ENCODE assay signal across 17 cellular contexts in genomic region chrX:143206961-143207360, GRCh38.
A peak's percentile ranks its signal among the peaks of the same experiment; 100 is the strongest.
DNase-seq lines count a peak whose midpoint lies in the region; ATAC-seq and TF ChIP-seq lines count a peak whose summit lies in the region.
"Had no signal": no experiment of that assay in that cellular context is flagged by ENCODE, and none has a peak within 500 bp of the region (broad histone marks: within the 10 kb centered on the region; RNA-seq: fewer than 3 reads in every experiment).

No MANE protein-coding gene starts in this region.

- TF ChIP-seq CTCF in natural killer cell (IDR thresholded peaks at IDR 0.05) (no peak), Caco-2 (IDR thresholded peaks at IDR 0.05; ENCODE audit: insufficient read depth in 1 of 2, low read depth in 1 of 2, low read length in 1 of 2, severe bottlenecking in 1 of 2, unreplicated experiment in 1 of 2) (no peak)

- H3K36me3 Mint-ChIP-seq in natural killer cell (no peaks in the 10 kb centered on the region), Caco-2 (ENCODE audit: insufficient read depth, unreplicated experiment) (no peaks in the 10 kb centered on the region)
- H3K36me3 Mint-ChIP-seq: CD14-positive monocyte; CD4-positive, alpha-beta memory T cell; CD4-positive, CD25-positive, alpha-beta regulatory T cell; CD8-positive, alpha-beta memory T cell had no signal

- POLR2A ChIA-PET in Caco-2 (lab: Charles Lee): no interaction called here

- H3K9me3 ChIP-seq in Caco-2: no peaks in the 10 kb centered on the region
- H3K9me3 ChIP-seq: BE2C, BLaER1 had no signal

- intact Hi-C loops in natural killer cell (cut with micrococcal nuclease) (no loop called here), Caco-2 (cut with micrococcal nuclease; ENCODE audit: unreplicated experiment) (no loop called here)

- H3K36me3 ChIP-seq in Caco-2 (ENCODE audit: control insufficient read depth, insufficient read depth, low read length): no peaks in the 10 kb centered on the region
- H3K36me3 ChIP-seq: BE2C, BLaER1 had no signal

- no peak overlapping the region for H3K4me3 ChIP-seq in Caco-2 (ENCODE audit: low read depth, low read length)
- H3K4me3 ChIP-seq: BLaER1 had no signal

- H3K4me3 Mint-ChIP-seq in natural killer cell: no peak overlapping the region
- no peak overlapping the region for H3K4me3 Mint-ChIP-seq in Caco-2 (ENCODE audit: unreplicated experiment)
- H3K4me3 Mint-ChIP-seq: CD14-positive monocyte; CD4-positive, alpha-beta memory T cell; CD4-positive, CD25-positive, alpha-beta regulatory T cell; CD8-positive, alpha-beta memory T cell had no signal

- H3K9me3 Mint-ChIP-seq in natural killer cell (peaks cover 2 to 9% of the 10 kb centered on the region in 2 donors), Caco-2 (ENCODE audit: unreplicated experiment) (no peaks in the 10 kb centered on the region)

- no TSS peak for BruUV-seq in Caco-2 (replicated peaks; lab: Mats Ljungman, UMichigan)

- H3K4me1 Mint-ChIP-seq in natural killer cell (no peaks in the 10 kb centered on the region), Caco-2 (ENCODE audit: low read depth, unreplicated experiment) (no peaks in the 10 kb centered on the region)
- H3K4me1 Mint-ChIP-seq: CD14-positive monocyte; CD4-positive, alpha-beta memory T cell; CD4-positive, CD25-positive, alpha-beta regulatory T cell; CD8-positive, alpha-beta memory T cell had no signal

- H3K27me3 Mint-ChIP-seq in natural killer cell (ENCODE audit: low read depth in 2 of 2) (no peaks in the 10 kb centered on the region), Caco-2 (ENCODE audit: insufficient read depth, unreplicated experiment) (no peaks in the 10 kb centered on the region)
- H3K27me3 Mint-ChIP-seq: CD4-positive, alpha-beta memory T cell; CD4-positive, CD25-positive, alpha-beta regulatory T cell; CD8-positive, alpha-beta memory T cell had no signal

- no peak for ATAC-seq in natural killer cell

- peak; percentile 1 for DNase-seq in A172 (ENCODE audit: low spot score)
- peak; percentile 57 for DNase-seq in NCI-H460 (ENCODE audit: extremely low read depth, low read depth)
- peak; percentile 58 for DNase-seq in amniotic epithelial cell (ENCODE audit: low read depth)
- DNase-seq in natural killer cell: no peak
- DNase-seq in Caco-2: no peak
- DNase-seq: ACHN; BE2C; C1 segment of cervical spinal cord; Calu3; CD4-positive, alpha-beta memory T cell; CD4-positive, CD25-positive, alpha-beta regulatory T cell; CD8-positive, alpha-beta memory T cell; COR-L47; DMS79 treated with DMSO at 0.1 percent for 48 hours; GF-D8 had no signal

- no peaks in the 10 kb centered on the region for H3K4me1 ChIP-seq in Caco-2
- H3K4me1 ChIP-seq: BE2C, BLaER1 had no signal

- no peaks in the 10 kb centered on the region for H3K27me3 ChIP-seq in Caco-2 (replicated peaks; ENCODE audit: control insufficient read depth, insufficient read depth, low read length)
- H3K27me3 ChIP-seq: BE2C had no signal

- H3K27ac Mint-ChIP-seq in natural killer cell (no peak overlapping the region), Caco-2 (ENCODE audit: unreplicated experiment) (no peak overlapping the region)
- H3K27ac Mint-ChIP-seq: CD14-positive monocyte; CD4-positive, alpha-beta memory T cell; CD4-positive, CD25-positive, alpha-beta regulatory T cell; CD8-positive, alpha-beta memory T cell had no signal

- CTCF ChIA-PET in Caco-2 (lab: Charles Lee): no interaction called here

Comparison
In these comparisons a context has a peak if more than half of its experiments do, and no peak if none do; other contexts are left out.
1. DNase-seq: peak in A172 (single experiment), NCI-H460 (single experiment) and amniotic epithelial cell (single experiment); none in natural killer cell (single experiment) and Caco-2 (0 of 2).